9 cellular contexts compared by ENCODE assay signal in genomic region chr19:2720777-2721569, GRCh38. TPM values are rescaled to one million over a fixed set of nuclear protein-coding genes. Genes with fewer than 3 reads are reported as not detected.
DNase-seq lines count a peak whose midpoint lies in the region; ATAC-seq and TF ChIP-seq lines count a peak whose summit lies in the region.
"Had no signal": no experiment of that assay in that cellular context is flagged by ENCODE, and none has a peak within 500 bp of the region (broad histone marks: within the 10 kb centered on the region; RNA-seq: fewer than 3 reads in every experiment).

A gene with protein sequence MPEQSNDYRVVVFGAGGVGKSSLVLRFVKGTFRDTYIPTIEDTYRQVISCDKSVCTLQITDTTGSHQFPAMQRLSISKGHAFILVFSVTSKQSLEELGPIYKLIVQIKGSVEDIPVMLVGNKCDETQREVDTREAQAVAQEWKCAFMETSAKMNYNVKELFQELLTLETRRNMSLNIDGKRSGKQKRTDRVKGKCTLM (minus strand): TSS chr19:2721372. CDS start chr19:2717806, 3,566 bp downstream.

- no peak for TF ChIP-seq CTCF in activated CD8-positive, alpha-beta T cell treated with anti-CD3 and anti-CD28 coated beads for 36 hours (IDR thresholded peaks at IDR 0.05)
- TF ChIP-seq CTCF in body of pancreas (IDR thresholded peaks at IDR 0.05) (no peak), kidney epithelial cell (IDR thresholded peaks at IDR 0.05; ENCODE audit: insufficient read depth, low read length, poor library complexity, severe bottlenecking) (no peak), type B pancreatic cell (conservative IDR thresholded peaks at IDR 0.05) (no peak)

- intact Hi-C loops in activated CD8-positive, alpha-beta T cell treated with anti-CD3 and anti-CD28 coated beads for 36 hours (cut with micrococcal nuclease): no loop called here
- intact Hi-C loops in body of pancreas (cut with DNase I): no loop called here

- H3K4me3 ChIP-seq in body of pancreas: peak within 1 kb of the TSS in 1 of 2 donors; percentile 34
- H3K4me3 ChIP-seq in kidney epithelial cell (ENCODE audit: low read depth, low read length): peak within 1 kb of the TSS; percentile 31

- H3K27me3 ChIP-seq in body of pancreas: no peaks in the 10 kb centered on the region
- peaks cover 28% of the 10 kb centered on the region for H3K27me3 ChIP-seq in kidney epithelial cell (ENCODE audit: control insufficient read depth, insufficient read depth, low read length)

- no peaks in the 10 kb centered on the region for H3K36me3 Mint-ChIP-seq in activated CD8-positive, alpha-beta T cell treated with anti-CD3 and anti-CD28 coated beads for 36 hours (ENCODE audit: low read depth)
- no peaks in the 10 kb centered on the region for H3K36me3 Mint-ChIP-seq in activated CD8-positive, alpha-beta T cell treated with anti-CD3 and anti-CD28 coated beads, Interleukin-2, amount 10 ng/mL, durations not matched to agents 7 days and 5 days (ENCODE audit: low read depth)
- H3K36me3 Mint-ChIP-seq in type B pancreatic cell: peaks cover under 1% of the 10 kb centered on the region

- H3K36me3 ChIP-seq in body of pancreas (replicated peaks in 1 of 2; ENCODE audit: insufficient read depth in 1 of 2, low read depth in 2 of 2): no peaks in the 10 kb centered on the region
- no peaks in the 10 kb centered on the region for H3K36me3 ChIP-seq in kidney epithelial cell (ENCODE audit: control insufficient read depth, insufficient read depth, low read length)

- no peaks in the 10 kb centered on the region for H3K9me3 Mint-ChIP-seq in activated CD8-positive, alpha-beta T cell treated with anti-CD3 and anti-CD28 coated beads for 36 hours
- no peaks in the 10 kb centered on the region for H3K9me3 Mint-ChIP-seq in activated CD8-positive, alpha-beta T cell treated with anti-CD3 and anti-CD28 coated beads, Interleukin-2, amount 10 ng/mL, durations not matched to agents 7 days and 5 days (ENCODE audit: insufficient read depth)
- H3K9me3 Mint-ChIP-seq in type B pancreatic cell: peaks cover under 1% of the 10 kb centered on the region

- peak within 1 kb of the TSS; percentile 43 for H3K4me3 Mint-ChIP-seq in activated CD8-positive, alpha-beta T cell treated with anti-CD3 and anti-CD28 coated beads for 36 hours
- H3K4me3 Mint-ChIP-seq in activated CD8-positive, alpha-beta T cell treated with anti-CD3 and anti-CD28 coated beads, Interleukin-2, amount 10 ng/mL, durations not matched to agents 7 days and 5 days: no peak within 1 kb of the TSS
- H3K4me3 Mint-ChIP-seq in type B pancreatic cell: peak within 1 kb of the TSS; percentile 85

- no peaks in the 10 kb centered on the region for H3K9me3 ChIP-seq in body of pancreas

- peaks cover 16% of the 10 kb centered on the region for H3K4me1 ChIP-seq in body of pancreas

- 0 to 1% methylated on average over 4 to 32 of the region's 100 CpGs for WGBS in body of pancreas, 2 donors

- POLR2A ChIA-PET in activated CD8-positive, alpha-beta T cell treated with anti-CD3 and anti-CD28 coated beads for 36 hours (lab: Charles Lee): no interaction called here
- POLR2A ChIA-PET in activated CD8-positive, alpha-beta T cell treated with anti-CD3 and anti-CD28 coated beads, Interleukin-2, amount 10 ng/mL, durations not matched to agents 7 days and 5 days (lab: Charles Lee): no interaction called here

- no peak for ATAC-seq in activated CD8-positive, alpha-beta T cell treated with anti-CD3 and anti-CD28 coated beads for 36 hours
- no peak for ATAC-seq in activated CD8-positive, alpha-beta T cell treated with anti-CD3 and anti-CD28 coated beads, Interleukin-2, amount 10 ng/mL, durations not matched to agents 7 days and 5 days
- ATAC-seq in body of pancreas (peak; percentile 41), HG03196 (IDR thresholded peaks at IDR 0.05; ENCODE audit: unreplicated experiment) (no peak)
- ATAC-seq: activated CD4-positive, CD25-positive, alpha-beta regulatory T cell treated with anti-CD3 and anti-CD28 coated beads, Interleukin-2, amount 50 U/mL, for 24 hours had no signal

- H3K27me3 Mint-ChIP-seq in activated CD8-positive, alpha-beta T cell treated with anti-CD3 and anti-CD28 coated beads for 36 hours: peaks cover 25% of the 10 kb centered on the region
- H3K27me3 Mint-ChIP-seq in activated CD8-positive, alpha-beta T cell treated with anti-CD3 and anti-CD28 coated beads, Interleukin-2, amount 10 ng/mL, durations not matched to agents 7 days and 5 days (ENCODE audit: low read depth): peaks cover 19% of the 10 kb centered on the region
- H3K27me3 Mint-ChIP-seq in type B pancreatic cell: peaks cover 23% of the 10 kb centered on the region

- H3K27ac ChIP-seq in body of pancreas: peak within 1 kb of the TSS in 1 of 4 donors; percentile 16

- CTCF ChIA-PET in activated CD8-positive, alpha-beta T cell treated with anti-CD3 and anti-CD28 coated beads for 36 hours (lab: Charles Lee): no interaction called here
- CTCF ChIA-PET in activated CD8-positive, alpha-beta T cell treated with anti-CD3 and anti-CD28 coated beads, Interleukin-2, amount 10 ng/mL, durations not matched to agents 7 days and 5 days (lab: Charles Lee): no interaction called here

- no peak for TF ChIP-seq POLR2A in body of pancreas (IDR thresholded peaks at IDR 0.05)

- no peak within 1 kb of the TSS for H3K27ac Mint-ChIP-seq in activated CD8-positive, alpha-beta T cell treated with anti-CD3 and anti-CD28 coated beads for 36 hours
- no peak within 1 kb of the TSS for H3K27ac Mint-ChIP-seq in activated CD8-positive, alpha-beta T cell treated with anti-CD3 and anti-CD28 coated beads, Interleukin-2, amount 10 ng/mL, durations not matched to agents 7 days and 5 days
- H3K27ac Mint-ChIP-seq in type B pancreatic cell: no peak within 1 kb of the TSS

- DNase-seq in activated CD8-positive, alpha-beta T cell treated with anti-CD3 and anti-CD28 coated beads for 36 hours: no peak
- DNase-seq in activated CD8-positive, alpha-beta T cell treated with anti-CD3 and anti-CD28 coated beads, Interleukin-2, amount 10 ng/mL, durations not matched to agents 7 days and 5 days: no peak
- DNase-seq in body of pancreas: peak in 1 of 4 donors; percentile 44
- no peak for DNase-seq in kidney epithelial cell (ENCODE audit: low read depth)
- peak; percentile 71 for DNase-seq in type B pancreatic cell (ENCODE audit: extremely low spot score, unreplicated experiment)
- no peak for DNase-seq in activated effector memory CD4-positive, alpha-beta T cell treated with anti-CD3 and anti-CD28 coated beads, Interleukin-2, amount 50 U/mL, for 16 hours
- no peak for DNase-seq in C1 segment of cervical spinal cord (lab: John Stamatoyannopoulos, UW)

- peaks cover 3% of the 10 kb centered on the region for H3K4me1 Mint-ChIP-seq in activated CD8-positive, alpha-beta T cell treated with anti-CD3 and anti-CD28 coated beads for 36 hours (ENCODE audit: low read depth)
- no peaks in the 10 kb centered on the region for H3K4me1 Mint-ChIP-seq in activated CD8-positive, alpha-beta T cell treated with anti-CD3 and anti-CD28 coated beads, Interleukin-2, amount 10 ng/mL, durations not matched to agents 7 days and 5 days (ENCODE audit: low read depth)
- H3K4me1 Mint-ChIP-seq in type B pancreatic cell (ENCODE audit: unreplicated experiment): peaks cover 4% of the 10 kb centered on the region

RNA-seq across cellular contexts. Expression of the gene that starts here (rescaled TPM):
- under 1 TPM in 1 of 2 experiments, not detected in 1; 0.09 TPM for total RNA-seq in activated CD8-positive, alpha-beta T cell treated with anti-CD3 and anti-CD28 coated beads for 36 hours
- not detected for total RNA-seq in activated CD8-positive, alpha-beta T cell treated with anti-CD3 and anti-CD28 coated beads, Interleukin-2, amount 10 ng/mL, durations not matched to agents 7 days and 5 days
- 1 to 10 TPM in 1 of 2 donors, under 1 TPM in 1; 0.78 to 4.9 TPM for total RNA-seq in body of pancreas
- total RNA-seq in kidney epithelial cell: 3.1 and 5.3 TPM in 2 replicates
- 5.9 and 10.4 TPM in 2 replicates for total RNA-seq in type B pancreatic cell (ENCODE audit: low replicate concordance)
